ENCODE assay signal across 1 cellular context in the genomic region with DNA sequence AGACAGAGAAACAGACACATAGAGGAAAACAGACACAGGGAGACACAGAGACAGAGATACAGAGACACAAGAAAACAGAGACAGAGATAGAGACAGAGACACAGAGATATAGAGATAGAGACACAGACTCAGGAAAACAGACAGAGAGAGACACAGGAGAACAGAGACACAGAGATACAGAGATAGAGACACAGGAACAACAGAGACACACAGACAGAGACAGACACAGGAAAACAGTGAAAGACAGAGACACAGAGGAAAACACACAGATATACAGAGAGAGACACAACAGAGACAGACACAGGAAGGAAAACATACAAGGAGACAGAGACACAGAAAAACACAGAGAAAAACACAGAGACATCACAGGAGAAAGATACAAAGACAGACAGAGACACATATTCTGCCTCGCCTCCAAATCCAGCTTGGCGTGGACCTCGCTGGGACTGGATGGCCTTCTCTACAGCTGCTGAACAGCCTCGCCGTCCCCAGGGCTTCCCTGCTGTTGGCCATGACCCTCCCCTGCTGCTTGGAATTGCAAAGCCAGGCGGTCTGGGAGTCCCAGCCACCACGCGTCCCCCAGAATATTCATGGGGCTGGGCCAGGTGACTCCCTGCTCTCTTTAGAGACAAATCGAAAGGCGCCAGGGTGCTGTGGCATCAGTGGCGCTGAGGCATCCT.
TF ChIP-seq lines count a peak whose summit lies in the region.

No MANE protein-coding gene starts in this region.

TF ChIP-seq in WTC11, 78 proteins besides CTCF, POLR2A, EP300 and RAD21:
- TF ChIP-seq, protein P1, sequence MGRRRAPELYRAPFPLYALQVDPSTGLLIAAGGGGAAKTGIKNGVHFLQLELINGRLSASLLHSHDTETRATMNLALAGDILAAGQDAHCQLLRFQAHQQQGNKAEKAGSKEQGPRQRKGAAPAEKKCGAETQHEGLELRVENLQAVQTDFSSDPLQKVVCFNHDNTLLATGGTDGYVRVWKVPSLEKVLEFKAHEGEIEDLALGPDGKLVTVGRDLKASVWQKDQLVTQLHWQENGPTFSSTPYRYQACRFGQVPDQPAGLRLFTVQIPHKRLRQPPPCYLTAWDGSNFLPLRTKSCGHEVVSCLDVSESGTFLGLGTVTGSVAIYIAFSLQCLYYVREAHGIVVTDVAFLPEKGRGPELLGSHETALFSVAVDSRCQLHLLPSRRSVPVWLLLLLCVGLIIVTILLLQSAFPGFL (CRISPR knock-in tag; IDR thresholded peaks at IDR 0.05; ENCODE audit: borderline replicate concordance) = no peak
- TF ChIP-seq, protein P2, sequence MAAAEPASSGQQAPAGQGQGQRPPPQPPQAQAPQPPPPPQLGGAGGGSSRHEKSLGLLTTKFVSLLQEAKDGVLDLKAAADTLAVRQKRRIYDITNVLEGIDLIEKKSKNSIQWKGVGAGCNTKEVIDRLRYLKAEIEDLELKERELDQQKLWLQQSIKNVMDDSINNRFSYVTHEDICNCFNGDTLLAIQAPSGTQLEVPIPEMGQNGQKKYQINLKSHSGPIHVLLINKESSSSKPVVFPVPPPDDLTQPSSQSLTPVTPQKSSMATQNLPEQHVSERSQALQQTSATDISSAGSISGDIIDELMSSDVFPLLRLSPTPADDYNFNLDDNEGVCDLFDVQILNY (CRISPR knock-in tag; IDR thresholded peaks at IDR 0.05) = no peak
- no peak for TF ChIP-seq FOXJ3 (CRISPR knock-in tag; IDR thresholded peaks at IDR 0.05; ENCODE audit: borderline replicate concordance)
- TF ChIP-seq, protein P3, sequence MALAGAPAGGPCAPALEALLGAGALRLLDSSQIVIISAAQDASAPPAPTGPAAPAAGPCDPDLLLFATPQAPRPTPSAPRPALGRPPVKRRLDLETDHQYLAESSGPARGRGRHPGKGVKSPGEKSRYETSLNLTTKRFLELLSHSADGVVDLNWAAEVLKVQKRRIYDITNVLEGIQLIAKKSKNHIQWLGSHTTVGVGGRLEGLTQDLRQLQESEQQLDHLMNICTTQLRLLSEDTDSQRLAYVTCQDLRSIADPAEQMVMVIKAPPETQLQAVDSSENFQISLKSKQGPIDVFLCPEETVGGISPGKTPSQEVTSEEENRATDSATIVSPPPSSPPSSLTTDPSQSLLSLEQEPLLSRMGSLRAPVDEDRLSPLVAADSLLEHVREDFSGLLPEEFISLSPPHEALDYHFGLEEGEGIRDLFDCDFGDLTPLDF (CRISPR knock-in tag; IDR thresholded peaks at IDR 0.05) = no peak
- TF ChIP-seq ZNF219 (CRISPR knock-in tag; IDR thresholded peaks at IDR 0.05; ENCODE audit: borderline replicate concordance) = no peak
- no peak for TF ChIP-seq GTF2I (CRISPR knock-in tag; conservative IDR thresholded peaks at IDR 0.05)
- TF ChIP-seq ELF4 (CRISPR knock-in tag; IDR thresholded peaks at IDR 0.05; ENCODE audit: low read depth) = no peak
- no peak for TF ChIP-seq SMAD4 (CRISPR knock-in tag; IDR thresholded peaks at IDR 0.05)
- no peak for TF ChIP-seq PRRX2 (CRISPR knock-in tag; IDR thresholded peaks at IDR 0.05)
- TF ChIP-seq NFE2L1 (CRISPR knock-in tag; IDR thresholded peaks at IDR 0.05) = no peak
